ENCODE assay signal across 34 cellular contexts in the genomic region with DNA sequence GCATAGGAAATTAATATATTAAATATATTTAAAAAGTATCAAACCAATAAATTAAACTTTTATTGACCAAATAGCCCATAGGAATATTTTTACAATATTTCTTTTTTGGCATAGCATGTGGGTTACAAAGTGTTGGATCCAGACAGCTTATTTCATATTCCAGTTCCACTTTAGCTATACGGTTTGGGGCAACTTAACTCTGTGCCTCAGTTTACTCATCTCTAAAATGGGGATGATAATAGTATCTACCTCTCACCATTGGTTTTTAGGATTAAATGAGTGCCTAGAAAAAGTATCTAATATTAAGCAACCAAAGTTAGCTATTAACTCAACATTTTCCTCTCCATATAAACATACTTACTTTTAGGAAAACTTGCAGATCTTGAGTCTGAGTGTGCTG.
"Had no signal": no experiment of that assay in that cellular context is flagged by ENCODE, and none has a peak within 500 bp of the region (broad histone marks: within the 10 kb centered on the region; RNA-seq: fewer than 3 reads in every experiment).

No MANE protein-coding gene starts in this region.

- FAIRE-seq: astrocyte, bronchial epithelial cell had no signal

- H3K27me3 ChIP-seq: adrenal gland, ascending aorta, body of pancreas, brain microvascular endothelial cell, breast epithelium, cardiac muscle cell had no signal

- H3K27ac ChIP-seq: adrenal gland, ascending aorta, body of pancreas, brain microvascular endothelial cell, breast epithelium, cardiac muscle cell had no signal

- H3K4me3 ChIP-seq: adrenal gland, ascending aorta, body of pancreas, breast epithelium, cardiac muscle cell had no signal

- ATAC-seq: activated naive CD4-positive, alpha-beta T cell treated with anti-CD3 and anti-CD28 coated beads, Interleukin-2, amount 50 U/mL, for 72 hours; activated naive CD8-positive, alpha-beta T cell treated with anti-CD3 and anti-CD28 coated beads, Interleukin-2, amount 50 U/mL, for 24 hours; activated T-cell treated with anti-CD3 and anti-CD28 coated beads, Interleukin-2, amount 50 U/mL, for 4 hours; activated T-cell treated with anti-CD3 and anti-CD28 coated beads, Interleukin-2, amount 50 U/mL, for 72 hours; activated T-helper 17 cell treated with anti-CD3 and anti-CD28 coated beads, Interleukin-2, amount 50 U/mL, for 72 hours; body of pancreas had no signal

- H3K36me3 ChIP-seq: adrenal gland, ascending aorta, brain microvascular endothelial cell, breast epithelium, cardiac muscle cell had no signal

- DNase-seq: activated effector memory CD4-positive, alpha-beta T cell treated with anti-CD3 and anti-CD28 coated beads, Interleukin-2, amount 50 U/mL, for 16 hours; activated effector memory CD4-positive, alpha-beta T cell treated with Interleukin-2 at 50 U/mL for 16 hours; activated gamma-delta T cell; activated gamma-delta T cell treated with Interleukin-2 at 50 U/mL for 16 hours; activated naive CD4-positive, alpha-beta T cell; activated naive CD4-positive, alpha-beta T cell treated with anti-CD3 and anti-CD28 coated beads for 36 hours; activated naive CD4-positive, alpha-beta T cell treated with anti-CD3 and anti-CD28 coated beads, Interleukin-2, amount 10 ng/mL, durations not matched to agents 7 days and 5 days; activated naive CD4-positive, alpha-beta T cell treated with anti-CD3 and anti-CD28 coated beads, Interleukin-2, amount 50 U/mL, for 16 hours; activated naive CD4-positive, alpha-beta T cell treated with Interleukin-2 at 50 U/mL for 16 hours; activated naive CD8-positive, alpha-beta T cell treated with anti-CD3 and anti-CD28 coated beads for 36 hours; activated naive CD8-positive, alpha-beta T cell treated with anti-CD3 and anti-CD28 coated beads, Interleukin-2, amount 10 ng/mL, durations not matched to agents 7 days and 5 days; activated naive CD8-positive, alpha-beta T cell treated with anti-CD3 and anti-CD28 coated beads, Interleukin-2, amount 50 U/mL, for 24 hours; activated T-cell treated with anti-CD3 and anti-CD28 coated beads, Interleukin-2, amount 50 U/mL, for 1 hour; activated T-cell treated with anti-CD3 and anti-CD28 coated beads, Interleukin-2, amount 50 U/mL, for 24 hours; activated T-cell treated with anti-CD3 and anti-CD28 coated beads, Interleukin-2, amount 50 U/mL, for 4 hours; activated T-cell treated with anti-CD3 and anti-CD28 coated beads, Interleukin-2, amount 50 U/mL, for 48 hours; activated T-cell treated with anti-CD3 and anti-CD28 coated beads, Interleukin-2, amount 50 U/mL, for 72 hours; adrenal gland; amniotic stem cell; amygdala; anterior cingulate cortex; aorta; body of pancreas; brain microvascular endothelial cell; caudate nucleus; central memory CD4-positive, alpha-beta T cell; cerebellar nuclear complex had no signal

- H3K4me1 ChIP-seq: adrenal gland, ascending aorta, body of pancreas, breast epithelium had no signal

- H3K9me3 ChIP-seq: adrenal gland, ascending aorta, body of pancreas, breast epithelium had no signal
